ENCODE assay signal across 22 cellular contexts in genomic region chr7:150980663-150981062, GRCh38. TPM values are rescaled to one million over a fixed set of nuclear protein-coding genes. Genes with fewer than 3 reads are reported as not detected.
A peak's percentile ranks its signal among the peaks of the same experiment; 100 is the strongest.
DNase-seq lines count a peak whose midpoint lies in the region; ATAC-seq and TF ChIP-seq lines count a peak whose summit lies in the region.
"Had no signal": no experiment of that assay in that cellular context is flagged by ENCODE, and none has a peak within 500 bp of the region (broad histone marks: within the 10 kb centered on the region; RNA-seq: fewer than 3 reads in every experiment).

No MANE protein-coding gene starts in this region.

- no peaks in the 10 kb centered on the region for H3K9me3 ChIP-seq in SK-N-SH
- no peaks in the 10 kb centered on the region for H3K9me3 ChIP-seq in CD4-positive, alpha-beta memory T cell (ENCODE audit: control insufficient read depth in 1 of 2, low read length in 2 of 2)
- H3K9me3 ChIP-seq: esophagus muscularis mucosa, left lung, right atrium auricular region, testis had no signal

- 54% methylated on average over 2 of the region's 2 CpGs for WGBS in SK-N-SH (ENCODE audit: low lambda C conversion rate)

- peak; percentile 62 for TF ChIP-seq RAD21 in SK-N-SH (IDR thresholded peaks at IDR 0.05; ENCODE audit: low read length)

- peaks cover 0 to 4% of the 10 kb centered on the region in 2 donors for H3K36me3 Mint-ChIP-seq in CD4-positive, alpha-beta memory T cell

- H3K4me3 ChIP-seq in SK-N-SH (ENCODE audit: low read depth in 2 of 2, low read length in 1 of 2), result no peak overlapping the region
- no peak overlapping the region for H3K4me3 ChIP-seq in CD4-positive, alpha-beta memory T cell (ENCODE audit: low read length in 2 of 2)
- H3K4me3 ChIP-seq: esophagus muscularis mucosa, left lung, right atrium auricular region, testis had no signal

- TF ChIP-seq EP300 in SK-N-SH (IDR thresholded peaks at IDR 0.05; ENCODE audit: borderline replicate concordance in 1 of 2, low read depth in 1 of 2, low read length in 1 of 2), result no peak

- H3K27me3 Mint-ChIP-seq in CD4-positive, alpha-beta memory T cell, result peaks cover 17 to 19% of the 10 kb centered on the region in 2 donors

- no peak overlapping the region for H2AFZ ChIP-seq in SK-N-SH (ENCODE audit: low read depth)

- intact Hi-C loops in CD4-positive, alpha-beta memory T cell (cut with micrococcal nuclease), result no loop called here

- no peaks in the 10 kb centered on the region for H4K20me1 ChIP-seq in SK-N-SH (ENCODE audit: insufficient read depth)

- no peaks in the 10 kb centered on the region for H3K79me2 ChIP-seq in SK-N-SH (ENCODE audit: insufficient read depth)

- CTCF ChIA-PET in SK-N-SH (lab: Yijun Ruan, JAX), result interaction anchor here (0.6 to 13.1 kb wide), 23 partner anchors 9 to 264 kb away, joined by 3 to 761 read pairs (median 4); partner anchors contain the start of genes KCNH2 and NOS3
- CTCF ChIA-PET in CD4-positive, alpha-beta memory T cell (lab: Charles Lee; ENCODE audit: partially characterized antibody), result interaction anchor here (0.7 to 4.2 kb wide), 4 partner anchors 8 to 82 kb away, joined by 4 to 21 read pairs (median 6); no protein-coding TSS in a partner anchor

- peaks cover 0 to 4% (median 0%) of the 10 kb centered on the region in 8 donors for H3K9me3 Mint-ChIP-seq in CD4-positive, alpha-beta memory T cell
- H3K9me3 Mint-ChIP-seq: activated B cell treated with CpG ODN at 0.5 μM for 24 hours; activated CD8-positive, alpha-beta T cell treated with anti-CD3 and anti-CD28 coated beads for 36 hours; activated naive CD4-positive, alpha-beta T cell treated with anti-CD3 and anti-CD28 coated beads, Interleukin-2, amount 10 ng/mL, durations not matched to agents 7 days and 5 days; activated T-cell treated with anti-CD3 and anti-CD28 coated beads, Interleukin-2, amount 50 U/mL, for 24 hours had no signal

- peaks cover under 1% of the 10 kb centered on the region for H3F3A ChIP-seq in SK-N-SH (replicated peaks; ENCODE audit: insufficient read depth)

- DNase-seq in SK-N-SH (peak; percentile 28), NCI-H82 treated with DMSO at 0.1 percent for 48 hours (lab: John Stamatoyannopoulos, UW; ENCODE audit: unreplicated experiment) (peak; percentile 51), left kidney (ENCODE audit: low read depth, low spot score) (peak; percentile 54), omental fat pad (ENCODE audit: low spot score) (no peak)
- DNase-seq in CD4-positive, alpha-beta memory T cell, result no peak
- DNase-seq: activated B cell treated with CpG ODN at 0.5 μM for 24 hours; activated CD8-positive, alpha-beta T cell treated with anti-CD3 and anti-CD28 coated beads for 36 hours; activated naive CD4-positive, alpha-beta T cell treated with anti-CD3 and anti-CD28 coated beads, Interleukin-2, amount 10 ng/mL, durations not matched to agents 7 days and 5 days; activated T-cell treated with anti-CD3 and anti-CD28 coated beads, Interleukin-2, amount 50 U/mL, for 24 hours; aorta; effector CD8-positive, alpha-beta T cell; GOT3; NCI-H1436 treated with DMSO at 0.1 percent for 48 hours; OCI-M1; Right ventricle myocardium superior; testis had no signal

- H3K9ac ChIP-seq in SK-N-SH, result no peak overlapping the region

- H3K36me3 ChIP-seq in SK-N-SH (replicated peaks in 1 of 2; ENCODE audit: control insufficient read depth in 1 of 2, insufficient read depth in 2 of 2, low read length in 1 of 2), result no peaks in the 10 kb centered on the region
- no peaks in the 10 kb centered on the region for H3K36me3 ChIP-seq in CD4-positive, alpha-beta memory T cell (ENCODE audit: insufficient read depth, low read length)
- H3K36me3 ChIP-seq: esophagus muscularis mucosa, left lung, right atrium auricular region had no signal

- H3K4me1 ChIP-seq in SK-N-SH (ENCODE audit: control insufficient read depth in 1 of 2, insufficient read depth in 2 of 2, low read depth in 1 of 2, low read length in 1 of 2), result peaks cover 0 to 44% of the 10 kb centered on the region in 2 experiments; a peak in 2 of 4 replicates
- peaks cover 28% of the 10 kb centered on the region for H3K4me1 ChIP-seq in CD4-positive, alpha-beta memory T cell (ENCODE audit: insufficient read depth, low read length)

- peaks cover 52% of the 10 kb centered on the region for H3K27me3 ChIP-seq in SK-N-SH (ENCODE audit: insufficient read depth)
- H3K27me3 ChIP-seq in CD4-positive, alpha-beta memory T cell (ENCODE audit: insufficient read depth, low read length), result peaks cover 22% of the 10 kb centered on the region
- H3K27me3 ChIP-seq: testis had no signal

- ATAC-seq in SK-N-SH treated with all-trans-retinoic acid at 6 μM for 48 hours (no peak), GM21786 (IDR thresholded peaks at IDR 0.05; ENCODE audit: unreplicated experiment) (no peak), omental fat pad (ENCODE audit: low FRiP score) (no peak)
- ATAC-seq: activated CD8-positive, alpha-beta T cell treated with anti-CD3 and anti-CD28 coated beads for 36 hours; left lung had no signal

- H3K4me3 Mint-ChIP-seq in CD4-positive, alpha-beta memory T cell, result peak overlapping the region in 1 of 8 donors; percentile 14
- H3K4me3 Mint-ChIP-seq: activated B cell treated with CpG ODN at 0.5 μM for 24 hours; activated CD8-positive, alpha-beta T cell treated with anti-CD3 and anti-CD28 coated beads for 36 hours; activated naive CD4-positive, alpha-beta T cell treated with anti-CD3 and anti-CD28 coated beads, Interleukin-2, amount 10 ng/mL, durations not matched to agents 7 days and 5 days; activated T-cell treated with anti-CD3 and anti-CD28 coated beads, Interleukin-2, amount 50 U/mL, for 24 hours had no signal

- H3K9me2 ChIP-seq in SK-N-SH, result no peaks in the 10 kb centered on the region

- no peak overlapping the region for H3K4me2 ChIP-seq in SK-N-SH

- TF ChIP-seq CTCF in SK-N-SH (IDR thresholded peaks at IDR 0.05) (no peak), omental fat pad (IDR thresholded peaks at IDR 0.05) (no peak)

- peaks cover 10 to 28% (median 22%) of the 10 kb centered on the region in 4 donors for H3K4me1 Mint-ChIP-seq in CD4-positive, alpha-beta memory T cell

- POLR2A ChIA-PET in SK-N-SH (lab: Yijun Ruan, JAX), result interaction anchor here (0.8 to 2.9 kb wide), 4 partner anchors 10 to 79 kb away, joined by 3 to 41 read pairs (median 16); no protein-coding TSS in a partner anchor
- POLR2A ChIA-PET in CD4-positive, alpha-beta memory T cell (lab: Charles Lee; ENCODE audit: partially characterized antibody), result interaction anchor here (1.1 to 1.3 kb wide), 2 partner anchors 14 to 48 kb away, joined by 3 to 4 read pairs; partner anchors contain the start of gene ABCB8

- H3K27ac ChIP-seq in SK-N-SH (ENCODE audit: low read depth in 2 of 2, low read length in 1 of 2), result peak overlapping the region in 1 of 2 experiments; percentile 81; a peak in 1 of 4 replicates
- H3K27ac ChIP-seq in CD4-positive, alpha-beta memory T cell (ENCODE audit: low read depth, low read length), result no peak overlapping the region
- H3K27ac ChIP-seq: left lung had no signal

- peak overlapping the region in 2 of 7 donors; percentile 41 to 53 for H3K27ac Mint-ChIP-seq in CD4-positive, alpha-beta memory T cell
- H3K27ac Mint-ChIP-seq: activated B cell treated with CpG ODN at 0.5 μM for 24 hours; activated CD8-positive, alpha-beta T cell treated with anti-CD3 and anti-CD28 coated beads for 36 hours; activated naive CD4-positive, alpha-beta T cell treated with anti-CD3 and anti-CD28 coated beads, Interleukin-2, amount 10 ng/mL, durations not matched to agents 7 days and 5 days; activated T-cell treated with anti-CD3 and anti-CD28 coated beads, Interleukin-2, amount 50 U/mL, for 24 hours had no signal

TF ChIP-seq in SK-N-SH, 30 proteins besides CTCF, POLR2A, EP300 and RAD21:
- TF ChIP-seq RCOR1 (IDR thresholded peaks at IDR 0.05; ENCODE audit: low read length) (no peak), SMC3 (IDR thresholded peaks at IDR 0.05; ENCODE audit: low read depth, low read length) (peak; percentile 22; the same call in 1 of the 2 replicates)

TF ChIP-seq in SK-N-SH treated with all-trans-retinoic acid at 6 μM for 48 hours, 23 proteins besides CTCF, POLR2A, EP300 and RAD21:
- no peak for TF ChIP-seq ZNF70 (CRISPR knock-in tag; IDR thresholded peaks at IDR 0.05)
- no peak for TF ChIP-seq PPARA (CRISPR knock-in tag; IDR thresholded peaks at IDR 0.05; ENCODE audit: borderline replicate concordance)
- TF ChIP-seq RARB (CRISPR knock-in tag; IDR thresholded peaks at IDR 0.05), result no peak
- no peak for TF ChIP-seq GLIS3 (CRISPR knock-in tag; IDR thresholded peaks at IDR 0.05)
- no peak for TF ChIP-seq CSDC2 (CRISPR knock-in tag; IDR thresholded peaks at IDR 0.05)
- TF ChIP-seq ISL1 (CRISPR knock-in tag; IDR thresholded peaks at IDR 0.05), result no peak
- TF ChIP-seq ARNTL (CRISPR knock-in tag; IDR thresholded peaks at IDR 0.05; ENCODE audit: borderline replicate concordance, low read depth), result no peak

RNA-seq across cellular contexts. Expression of gene KCNH2, which starts 2.5 kb away (rescaled TPM):
- polyA plus RNA-seq in SK-N-SH (2012; rRNA removed), result 2.2 and 6.4 TPM in 2 replicates
- 2.8 and 8.3 TPM in 2 replicates for polyA plus RNA-seq in SK-N-SH (2012; cell fraction: cytosol; rRNA removed)
- polyA plus RNA-seq in SK-N-SH (2012; cell fraction: nucleus; rRNA removed), result 4.1 and 6.1 TPM in 2 replicates
- total RNA-seq in CD4-positive, alpha-beta memory T cell, result 1 to 10 TPM; 2.3 to 2.6 TPM
- polyA plus RNA-seq in CD4-positive, alpha-beta memory T cell, result 1 to 10 TPM; 1.8 to 2.4 TPM
- total RNA-seq in omental fat pad, result under 1 TPM; 0.12 to 0.56 (median 0.47) TPM
- total RNA-seq: glomerular endothelial cell had no signal

RNA-seq across cellular contexts. Expression of gene NOS3, which starts 10.2 kb away (rescaled TPM):
- polyA plus RNA-seq in SK-N-SH (2012; rRNA removed), result 0.15 and 0.41 TPM in 2 replicates
- 0.01 and 0.24 TPM in 2 replicates for polyA plus RNA-seq in SK-N-SH (2012; cell fraction: cytosol; rRNA removed)
- polyA plus RNA-seq in SK-N-SH (2012; cell fraction: nucleus; rRNA removed), result 0.09 and 0.13 TPM in 2 replicates
- 1 to 10 TPM; 4.0 to 4.6 TPM for total RNA-seq in CD4-positive, alpha-beta memory T cell
- polyA plus RNA-seq in CD4-positive, alpha-beta memory T cell, result 10 to 100 TPM in 1 of 2 donors, 1 to 10 TPM in 1; 6.6 to 14.9 TPM
- total RNA-seq in omental fat pad, result 10 to 100 TPM; 11.2 to 75.3 (median 25.2) TPM

RNA-seq across cellular contexts. Expression of gene ATG9B, which starts 43.6 kb away (rescaled TPM):
- 0.52 and 0.67 TPM in 2 replicates for polyA plus RNA-seq in SK-N-SH (2012; rRNA removed)
- 0.27 and 0.37 TPM in 2 replicates for polyA plus RNA-seq in SK-N-SH (2012; cell fraction: cytosol; rRNA removed)
- polyA plus RNA-seq in SK-N-SH (2012; cell fraction: nucleus; rRNA removed), result 3.1 and 3.4 TPM in 2 replicates
- total RNA-seq in CD4-positive, alpha-beta memory T cell, result 10 to 100 TPM; 29.3 to 29.9 TPM
- 10 to 100 TPM; 16.9 to 36.6 TPM for polyA plus RNA-seq in CD4-positive, alpha-beta memory T cell
- total RNA-seq in omental fat pad, result under 1 TPM in 1 of 4 donors, not detected in 3; 0.46 TPM
- total RNA-seq: glomerular endothelial cell, right atrium auricular region, Right ventricle myocardium superior had no signal
- polyA plus RNA-seq: aorta had no signal

RNA-seq across cellular contexts. Expression of gene ABCB8, which starts 47.6 kb away (rescaled TPM):
- 36.0 and 38.3 TPM in 2 replicates for polyA plus RNA-seq in SK-N-SH (2012; rRNA removed)
- 7.9 and 16.1 TPM in 2 replicates for polyA plus RNA-seq in SK-N-SH (2012; cell fraction: cytosol; rRNA removed)
- polyA plus RNA-seq in SK-N-SH (2012; cell fraction: nucleus; rRNA removed), result 145 and 146 TPM in 2 replicates
- total RNA-seq in CD4-positive, alpha-beta memory T cell, result 10 to 100 TPM; 71.2 to 75.8 TPM
- 10 to 100 TPM; 17.8 to 22.8 TPM for polyA plus RNA-seq in CD4-positive, alpha-beta memory T cell
- 10 to 100 TPM; 25.5 to 39.4 (median 31.6) TPM for total RNA-seq in omental fat pad

Comparison
In these comparisons a context has a peak if more than half of its experiments do, and no peak if none do; other contexts are left out.
1. DNase-seq: peak in SK-N-SH (single experiment), NCI-H82 treated with DMSO at 0.1 percent for 48 hours (single experiment) and left kidney (single experiment); none in CD4-positive, alpha-beta memory T cell (0 of 5) and omental fat pad (single experiment).
2. RNA of gene ATG9B, which starts 43.6 kb away (total RNA-seq): 29.3 to 29.9 TPM in CD4-positive, alpha-beta memory T cell; 0.46 TPM in omental fat pad; every median in the first group is over 10 times any median in the second.